Comparison of ENCODE assay signal across 19 cellular contexts in genomic region chr5:112163435-112163834, GRCh38.
A peak's percentile ranks its signal among the peaks of the same experiment; 100 is the strongest.
DNase-seq lines count a peak whose midpoint lies in the region; ATAC-seq, FAIRE-seq and TF ChIP-seq lines count a peak whose summit lies in the region.
"Had no signal": no experiment of that assay in that cellular context is flagged by ENCODE, and none has a peak within 500 bp of the region (broad histone marks: within the 10 kb centered on the region; RNA-seq: fewer than 3 reads in every experiment).

No MANE protein-coding gene starts in this region.

- no peaks in the 10 kb centered on the region for H3K27me3 Mint-ChIP-seq in CD4-positive, alpha-beta memory T cell
- peaks cover 1% of the 10 kb centered on the region; the same call in 1 of the 2 replicates for H3K27me3 Mint-ChIP-seq in H9 (ENCODE audit: low read depth)
- H3K27me3 Mint-ChIP-seq in activated naive CD8-positive, alpha-beta T cell treated with anti-CD3 and anti-CD28 coated beads, Interleukin-2, amount 50 U/mL, for 24 hours, result no peaks in the 10 kb centered on the region
- no peaks in the 10 kb centered on the region for H3K27me3 Mint-ChIP-seq in natural killer cell treated with Interleukin-12 subunit alpha and Interleukin-12 subunit beta and Interleukin-15 and Interleukin-18, amount 100 ng/mL, for 72 hours

- H3K4me2 ChIP-seq in H9 (ENCODE audit: insufficient read depth, insufficient read length, low read length), result no peak overlapping the region

- peaks cover 30 to 60% of the 10 kb centered on the region in 2 donors for H3K36me3 Mint-ChIP-seq in CD4-positive, alpha-beta memory T cell
- H3K36me3 Mint-ChIP-seq in H9 (ENCODE audit: insufficient read depth in 1 of 3, low read depth in 3 of 3), result peaks cover 24 to 46% (median 39%) of the 10 kb centered on the region in 3 experiments; a peak in 6 of 7 replicates
- peaks cover 53% of the 10 kb centered on the region for H3K36me3 Mint-ChIP-seq in activated naive CD8-positive, alpha-beta T cell treated with anti-CD3 and anti-CD28 coated beads, Interleukin-2, amount 50 U/mL, for 24 hours (ENCODE audit: low read depth)
- H3K36me3 Mint-ChIP-seq in natural killer cell treated with Interleukin-12 subunit alpha and Interleukin-12 subunit beta and Interleukin-15 and Interleukin-18, amount 100 ng/mL, for 72 hours, result peaks cover 32% of the 10 kb centered on the region

- DNase-seq in CD4-positive, alpha-beta memory T cell, result no peak
- DNase-seq in H9 (no peak), caudate nucleus (lab: John Stamatoyannopoulos, UW) (no peak), HTR-8/SVneo (ENCODE audit: insufficient read length, low spot score) (no peak), SW480 (ENCODE audit: low spot score) (no peak)
- no peak for DNase-seq in activated naive CD8-positive, alpha-beta T cell treated with anti-CD3 and anti-CD28 coated beads, Interleukin-2, amount 50 U/mL, for 24 hours
- no peak for DNase-seq in natural killer cell treated with Interleukin-12 subunit alpha and Interleukin-12 subunit beta and Interleukin-15 and Interleukin-18, amount 100 ng/mL, for 72 hours (ENCODE audit: low spot score)
- DNase-seq: colonic mucosa, erythroblast, glutamatergic neuron, GOT3, MV-4-11, NCI-H226, OCI-M1 had no signal

- no peak overlapping the region for H2BK12ac ChIP-seq in H9 (ENCODE audit: insufficient read length, low read depth, low read length)

- no peaks in the 10 kb centered on the region for H3K23me2 ChIP-seq in H9 (ENCODE audit: insufficient read length, low read depth, low read length, poor library complexity, severe bottlenecking)

- FAIRE-seq in HTR-8/SVneo (lab: Jason Lieb, UNC), result no peak
- FAIRE-seq: keratinocyte had no signal

- no peak overlapping the region for H3K27ac ChIP-seq in CD4-positive, alpha-beta memory T cell (ENCODE audit: low read depth, low read length)
- H3K27ac ChIP-seq in H9 (ENCODE audit: insufficient read length, low read depth, low read length) (no peak overlapping the region), caudate nucleus (ENCODE audit: low read depth, low read length) (no peak overlapping the region)
- H3K27ac ChIP-seq: colonic mucosa, suprapubic skin had no signal

- POLR2A ChIA-PET in CD4-positive, alpha-beta memory T cell (lab: Charles Lee; ENCODE audit: partially characterized antibody), result no interaction called here

- H2BK20ac ChIP-seq in H9 (ENCODE audit: low read depth, low read length, poor library complexity, severe bottlenecking), result no peak overlapping the region

- no peak overlapping the region for H2AK5ac ChIP-seq in H9 (ENCODE audit: insufficient read length, low read length)

- intact Hi-C loops in CD4-positive, alpha-beta memory T cell (cut with micrococcal nuclease), result loop anchor here (5.0 kb wide), 4 partner anchors 406 to 1426 kb away; partner anchors contain the start of genes NREP and SLC25A46

- CTCF ChIA-PET in CD4-positive, alpha-beta memory T cell (lab: Charles Lee; ENCODE audit: partially characterized antibody), result interaction anchor here (1.3 to 3.4 kb wide), 3 partner anchors 11 to 16 kb away, joined by 3 to 36 read pairs (median 3); no protein-coding TSS in a partner anchor

- H3K4me1 ChIP-seq in CD4-positive, alpha-beta memory T cell (ENCODE audit: insufficient read depth, low read length), result peaks cover 23% of the 10 kb centered on the region
- peaks cover 9% of the 10 kb centered on the region for H3K4me1 ChIP-seq in H9 (ENCODE audit: insufficient read depth, low read length)
- H3K4me1 ChIP-seq: colonic mucosa had no signal

- peaks cover 20% of the 10 kb centered on the region for H3K36me3 ChIP-seq in CD4-positive, alpha-beta memory T cell (ENCODE audit: insufficient read depth, low read length)
- H3K36me3 ChIP-seq: colonic mucosa had no signal

- H2BK120ac ChIP-seq in H9 (ENCODE audit: low read depth, low read length, poor library complexity, severe bottlenecking), result no peak overlapping the region

- no peak overlapping the region for H3K18ac ChIP-seq in H9 (ENCODE audit: insufficient read length, low read depth, low read length)

- ATAC-seq in activated naive CD8-positive, alpha-beta T cell treated with anti-CD3 and anti-CD28 coated beads, Interleukin-2, amount 50 U/mL, for 24 hours, result no peak
- no peak for ATAC-seq in natural killer cell treated with Interleukin-12 subunit alpha and Interleukin-12 subunit beta and Interleukin-15 and Interleukin-18, amount 100 ng/mL, for 72 hours
- ATAC-seq in GM18907 (IDR thresholded peaks at IDR 0.05; ENCODE audit: unreplicated experiment), result no peak

- H3K9me3 ChIP-seq in CD4-positive, alpha-beta memory T cell (ENCODE audit: control insufficient read depth in 1 of 2, low read length in 2 of 2), result no peaks in the 10 kb centered on the region
- no peaks in the 10 kb centered on the region for H3K9me3 ChIP-seq in H9 (ENCODE audit: control insufficient read depth, low read depth, low read length)
- H3K9me3 ChIP-seq: colonic mucosa, suprapubic skin had no signal

- no peak overlapping the region for H4K91ac ChIP-seq in H9 (ENCODE audit: insufficient read length, low read depth, low read length)

- H2BK15ac ChIP-seq in H9 (ENCODE audit: low read depth, low read length), result no peak overlapping the region

- H3K14ac ChIP-seq in H9 (ENCODE audit: insufficient read depth, low read length), result no peak overlapping the region

- H3K4me1 Mint-ChIP-seq in CD4-positive, alpha-beta memory T cell, result peaks cover 15 to 42% (median 26%) of the 10 kb centered on the region in 4 donors
- peaks cover 57 to 63% of the 10 kb centered on the region in 2 experiments for H3K4me1 Mint-ChIP-seq in H9
- H3K4me1 Mint-ChIP-seq in activated naive CD8-positive, alpha-beta T cell treated with anti-CD3 and anti-CD28 coated beads, Interleukin-2, amount 50 U/mL, for 24 hours, result peaks cover 34% of the 10 kb centered on the region
- H3K4me1 Mint-ChIP-seq in natural killer cell treated with Interleukin-12 subunit alpha and Interleukin-12 subunit beta and Interleukin-15 and Interleukin-18, amount 100 ng/mL, for 72 hours (ENCODE audit: low read depth in 2 of 2), result peaks cover 28 to 31% of the 10 kb centered on the region in 2 donors

- no peak overlapping the region for H4K5ac ChIP-seq in H9 (ENCODE audit: insufficient read length, low read depth, low read length)

- H3K9ac ChIP-seq in H9 (ENCODE audit: extremely low read depth, insufficient read length, low read length), result no peak overlapping the region

- peak overlapping the region in 2 of 8 donors; percentile 6 to 58 for H3K4me3 Mint-ChIP-seq in CD4-positive, alpha-beta memory T cell
- H3K4me3 Mint-ChIP-seq in H9, result peak overlapping the region; percentile 29 to 36; a peak in 2 of 5 replicates
- peak overlapping the region; percentile 89 for H3K4me3 Mint-ChIP-seq in activated naive CD8-positive, alpha-beta T cell treated with anti-CD3 and anti-CD28 coated beads, Interleukin-2, amount 50 U/mL, for 24 hours
- peak overlapping the region; percentile 81 for H3K4me3 Mint-ChIP-seq in natural killer cell treated with Interleukin-12 subunit alpha and Interleukin-12 subunit beta and Interleukin-15 and Interleukin-18, amount 100 ng/mL, for 72 hours
- H3K4me3 Mint-ChIP-seq: CD14-positive monocyte had no signal

- TF ChIP-seq CTCF in H9 (conservative IDR thresholded peaks at IDR 0.05), result no peak

- H3K27ac Mint-ChIP-seq in CD4-positive, alpha-beta memory T cell, result peak overlapping the region in 4 of 7 donors; percentile 7 to 26 (median 12)
- peak overlapping the region in 2 of 3 experiments; percentile 49 to 76; a peak in 3 of 7 replicates for H3K27ac Mint-ChIP-seq in H9
- peak overlapping the region; percentile 83 for H3K27ac Mint-ChIP-seq in activated naive CD8-positive, alpha-beta T cell treated with anti-CD3 and anti-CD28 coated beads, Interleukin-2, amount 50 U/mL, for 24 hours
- H3K27ac Mint-ChIP-seq in natural killer cell treated with Interleukin-12 subunit alpha and Interleukin-12 subunit beta and Interleukin-15 and Interleukin-18, amount 100 ng/mL, for 72 hours, result peak overlapping the region; percentile 13 to 52

- no peaks in the 10 kb centered on the region for H3K27me3 ChIP-seq in CD4-positive, alpha-beta memory T cell (ENCODE audit: insufficient read depth, low read length)
- H3K27me3 ChIP-seq in H9 (ENCODE audit: insufficient read depth, low read length), result no peaks in the 10 kb centered on the region
- H3K27me3 ChIP-seq: colonic mucosa, suprapubic skin had no signal

- 100% methylated on average over 1 of the region's 1 CpG for WGBS in H9 (ENCODE audit: extremely low coverage, insufficient read length, low lambda C conversion rate)

- no peak overlapping the region for H3K4me3 ChIP-seq in CD4-positive, alpha-beta memory T cell (ENCODE audit: low read length in 2 of 2)
- H3K4me3 ChIP-seq: colonic mucosa, SK-N-MC, suprapubic skin had no signal

- H3T11ph ChIP-seq in H9 (ENCODE audit: low read length), result no peak overlapping the region

- H3K4ac ChIP-seq in H9 (ENCODE audit: low read depth, low read length), result no peak overlapping the region

- H2BK5ac ChIP-seq in H9 (ENCODE audit: insufficient read length, low read length), result no peak overlapping the region

- H3K79me2 ChIP-seq in H9 (ENCODE audit: insufficient read depth, low read length), result peaks cover 8% of the 10 kb centered on the region; the same call in 1 of the 2 replicates

- H4K8ac ChIP-seq in H9 (replicated peaks; ENCODE audit: insufficient read length, low read depth, low read length), result no peak overlapping the region

- no peaks in the 10 kb centered on the region for H3K79me1 ChIP-seq in H9 (ENCODE audit: insufficient read depth, low read depth, low read length, poor library complexity, severe bottlenecking)

- H4K20me1 ChIP-seq in H9 (ENCODE audit: control insufficient read depth, insufficient read depth, insufficient read length), result no peaks in the 10 kb centered on the region

- H3K56ac ChIP-seq in H9 (ENCODE audit: insufficient read length, low read depth, low read length), result no peak overlapping the region

- peaks cover 0 to 3% (median 0%) of the 10 kb centered on the region in 8 donors for H3K9me3 Mint-ChIP-seq in CD4-positive, alpha-beta memory T cell
- H3K9me3 Mint-ChIP-seq in H9, result peaks cover 0 to 2% of the 10 kb centered on the region in 2 experiments; a peak in 1 of 5 replicates
- peaks cover 5% of the 10 kb centered on the region for H3K9me3 Mint-ChIP-seq in activated naive CD8-positive, alpha-beta T cell treated with anti-CD3 and anti-CD28 coated beads, Interleukin-2, amount 50 U/mL, for 24 hours
- no peaks in the 10 kb centered on the region for H3K9me3 Mint-ChIP-seq in natural killer cell treated with Interleukin-12 subunit alpha and Interleukin-12 subunit beta and Interleukin-15 and Interleukin-18, amount 100 ng/mL, for 72 hours

- no peak overlapping the region for H3K23ac ChIP-seq in H9 (ENCODE audit: insufficient read length, low read depth, low read length)

- no peak overlapping the region for H2AFZ ChIP-seq in H9 (ENCODE audit: low read length)

Comparison
In these comparisons a context has a peak if more than half of its experiments do, and no peak if none do; other contexts are left out.
1. H3K27ac Mint-ChIP-seq: peak in every context shown above with its lines; median percentile 83 in activated naive CD8-positive, alpha-beta T cell treated with anti-CD3 and anti-CD28 coated beads, Interleukin-2, amount 50 U/mL, for 24 hours; 62 in H9; 32 in natural killer cell treated with Interleukin-12 subunit alpha and Interleukin-12 subunit beta and Interleukin-15 and Interleukin-18, amount 100 ng/mL, for 72 hours; 12 in CD4-positive, alpha-beta memory T cell.